In the genomic region with DNA sequence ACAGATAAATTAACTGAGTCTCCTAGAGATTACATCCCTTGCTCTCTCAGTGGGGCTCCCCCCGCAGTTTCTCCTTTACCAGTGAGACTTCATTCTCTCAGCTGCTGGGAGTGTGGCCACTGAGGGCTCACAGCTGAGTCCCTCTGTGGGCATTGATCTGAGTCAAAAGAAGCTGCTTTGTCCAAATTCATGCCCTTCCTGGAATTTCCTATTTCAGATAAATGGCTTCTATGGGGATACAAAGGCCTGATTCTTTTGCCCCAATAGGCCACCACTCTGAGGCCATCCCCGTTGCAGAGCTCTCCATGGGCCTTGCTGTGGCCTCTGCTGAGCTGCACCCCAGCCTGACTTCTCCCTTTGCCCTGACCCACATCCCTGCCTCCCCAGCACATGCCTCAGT, we compare ENCODE assay signal across 23 cellular contexts. TPM values are rescaled to one million over a fixed set of nuclear protein-coding genes. Genes with fewer than 3 reads are reported as not detected.
DNase-seq lines count a peak whose midpoint lies in the region; TF ChIP-seq lines count a peak whose summit lies in the region.
"Had no signal": no experiment of that assay in that cellular context is flagged by ENCODE, and none has a peak within 500 bp of the region (broad histone marks: within the 10 kb centered on the region; RNA-seq: fewer than 3 reads in every experiment).

No MANE protein-coding gene starts in this region.

- peaks cover 56% of the 10 kb centered on the region for H3K4me1 ChIP-seq in HUES64 (ENCODE audit: insufficient read depth, low read length)

- H3K9ac ChIP-seq in HUES64 (ENCODE audit: low read depth, low read length) = no peak overlapping the region

- no peak overlapping the region for H3K4me3 Mint-ChIP-seq in neural crest cell
- H3K4me3 Mint-ChIP-seq: CD8-positive, alpha-beta T cell; IgD-negative memory B cell had no signal

- no peaks in the 10 kb centered on the region for H3K36me3 ChIP-seq in HUES64 (ENCODE audit: insufficient read depth, low read length)
- H3K36me3 ChIP-seq: HAP-1 had no signal

- H3K27ac ChIP-seq in HUES64 (ENCODE audit: low read depth, low read length) = peak overlapping the region; percentile 43; the same call in 1 of the 2 replicates
- H3K27ac ChIP-seq: HL-60 had no signal

- peaks cover 40% of the 10 kb centered on the region for H3K4me1 Mint-ChIP-seq in neural crest cell
- H3K4me1 Mint-ChIP-seq: IgD-negative memory B cell had no signal

- TF ChIP-seq CTCF in neural crest cell (conservative IDR thresholded peaks at IDR 0.05) = no peak

- H3K27ac Mint-ChIP-seq in neural crest cell (ENCODE audit: unreplicated experiment) = peak overlapping the region; percentile 82
- H3K27ac Mint-ChIP-seq: CD8-positive, alpha-beta T cell; IgD-negative memory B cell had no signal

- peak; percentile 18 for DNase-seq in Ammon's horn (ENCODE audit: low spot score)
- peak; percentile 43 for DNase-seq in globus pallidus (ENCODE audit: low spot score)
- DNase-seq in neural crest cell (ENCODE audit: low read depth, low spot score) = no peak
- DNase-seq in NCI-H524 (lab: John Stamatoyannopoulos, UW) = no peak
- no peak for DNase-seq in iPS-NIHi11 (ENCODE audit: low spot score)
- DNase-seq in germinal center (ENCODE audit: low spot score) = no peak
- no peak for DNase-seq in NOMO-1 treated with DMSO at 0.1 percent for 48 hours (lab: John Stamatoyannopoulos, UW; ENCODE audit: unreplicated experiment)
- DNase-seq: 8988T; Calu3; CD8-positive, alpha-beta T cell; GF-D8; Karpas-422; NCI-H1694 treated with DMSO at 0.1 percent for 48 hours; NCI-H2081 treated with DMSO at 0.1 percent for 48 hours; NCI-H2171 treated with DMSO at 0.1 percent for 48 hours; NCI-H526; Right ventricle myocardium superior had no signal

- no peaks in the 10 kb centered on the region for H3K9me3 Mint-ChIP-seq in neural crest cell
- H3K9me3 Mint-ChIP-seq: CD8-positive, alpha-beta T cell had no signal

- H3K4me3 ChIP-seq in HUES64 (ENCODE audit: low read length) = no peak overlapping the region
- H3K4me3 ChIP-seq: HAP-1 had no signal

- no peaks in the 10 kb centered on the region for H3K36me3 Mint-ChIP-seq in neural crest cell (ENCODE audit: low read depth)
- H3K36me3 Mint-ChIP-seq: CD8-positive, alpha-beta T cell; IgD-negative memory B cell had no signal

- no peaks in the 10 kb centered on the region; the same call in 1 of the 2 replicates for H3K27me3 ChIP-seq in HUES64 (ENCODE audit: insufficient read depth, low read length)

- WGBS in HUES64 = 65% methylated on average over 2 of the region's 2 CpGs

- H3K9me3 ChIP-seq in HUES64 (ENCODE audit: insufficient read depth, low read depth, low read length) = no peaks in the 10 kb centered on the region
- H3K9me3 ChIP-seq: HAP-1 had no signal

- H3K27me3 Mint-ChIP-seq in neural crest cell (ENCODE audit: low read depth) = no peaks in the 10 kb centered on the region

RNA-seq across cellular contexts. Expression of a gene that starts 10.0 kb away (rescaled TPM):
- not detected for polyA plus RNA-seq in HUES64 (2013, experiment 1 of 2)
- polyA plus RNA-seq in HUES64 (2013, experiment 2 of 2) = not detected
- total RNA-seq in neural crest cell = not detected in 2 replicates
- total RNA-seq: Calu3; CD8-positive, alpha-beta T cell; HT1080; MCF 10A; Right ventricle myocardium superior had no signal
- polyA plus RNA-seq: IgD-negative memory B cell had no signal

RNA-seq across cellular contexts. Expression of a gene that starts 43.0 kb away (rescaled TPM):
- not detected for polyA plus RNA-seq in HUES64 (2013, experiment 1 of 2)
- 0.57 TPM for polyA plus RNA-seq in HUES64 (2013, experiment 2 of 2)
- not detected in 2 replicates for total RNA-seq in neural crest cell
- total RNA-seq: Calu3; CD8-positive, alpha-beta T cell; HT1080; MCF 10A; Right ventricle myocardium superior had no signal
- polyA plus RNA-seq: IgD-negative memory B cell had no signal

Comparison
In these comparisons a context has a peak if more than half of its experiments do, and no peak if none do; other contexts are left out.
1. DNase-seq: peak in Ammon's horn (single experiment) and globus pallidus (single experiment); none in neural crest cell (single experiment), NCI-H524 (0 of 2), iPS-NIHi11 (single experiment), germinal center (single experiment) and NOMO-1 treated with DMSO at 0.1 percent for 48 hours (single experiment).